11 cellular contexts compared by ENCODE assay signal in the genomic region with DNA sequence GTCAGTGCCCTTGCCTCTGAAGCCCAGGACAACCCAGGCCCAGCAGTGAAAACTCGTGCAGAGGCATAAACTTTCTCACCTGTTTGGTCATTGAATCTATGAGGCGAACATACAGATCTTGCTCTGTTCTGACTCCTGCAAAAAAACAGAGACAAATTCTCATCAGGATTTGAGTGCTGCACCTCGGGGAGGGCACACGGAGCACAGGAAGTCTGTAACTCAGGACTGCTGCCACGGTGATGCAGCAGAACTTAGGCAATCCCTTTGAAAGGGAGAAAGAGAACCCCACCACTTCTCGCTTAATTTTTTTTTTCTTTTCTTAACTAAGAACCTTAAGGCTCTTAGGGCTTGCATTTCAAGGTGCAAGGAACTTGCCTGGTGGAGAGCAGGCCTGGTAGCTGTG. TPM values are rescaled to one million over a fixed set of nuclear protein-coding genes. Genes with fewer than 3 reads are reported as not detected.
DNase-seq lines count a peak whose midpoint lies in the region; ATAC-seq and TF ChIP-seq lines count a peak whose summit lies in the region.
"Had no signal": no experiment of that assay in that cellular context is flagged by ENCODE, and none has a peak within 500 bp of the region (broad histone marks: within the 10 kb centered on the region; RNA-seq: fewer than 3 reads in every experiment).

No MANE protein-coding gene starts in this region.

- H3K36me3 ChIP-seq in endodermal cell (ENCODE audit: control insufficient read depth, insufficient read depth, low read length): no peaks in the 10 kb centered on the region
- H3K36me3 ChIP-seq in parathyroid adenoma (ENCODE audit: control insufficient read depth, insufficient read depth, low read length): no peaks in the 10 kb centered on the region

- H3K9ac ChIP-seq in endodermal cell (ENCODE audit: extremely low read depth, low read length, poor library complexity, severe bottlenecking): no peak overlapping the region
- H3K9ac ChIP-seq in parathyroid adenoma: no peak overlapping the region

- H3K27ac Mint-ChIP-seq in endodermal cell: no peak overlapping the region

- TF ChIP-seq CTCF in endodermal cell (conservative IDR thresholded peaks at IDR 0.05) (no peak), parathyroid adenoma (IDR thresholded peaks at IDR 0.05) (no peak)

- no peaks in the 10 kb centered on the region for H3K9me3 Mint-ChIP-seq in endodermal cell

- H2AFZ ChIP-seq in parathyroid adenoma: no peak overlapping the region

- H3K9me3 ChIP-seq in endodermal cell (ENCODE audit: control insufficient read depth, low read length): no peaks in the 10 kb centered on the region
- H3K9me3 ChIP-seq in parathyroid adenoma (ENCODE audit: control insufficient read depth, low read length): no peaks in the 10 kb centered on the region

- H3K4me1 Mint-ChIP-seq in endodermal cell: peaks cover 22% of the 10 kb centered on the region

- CTCF ChIA-PET in HEK293T (lab: Yijun Ruan, JAX): no interaction called here

- H3K4me1 ChIP-seq in endodermal cell (ENCODE audit: control insufficient read depth, insufficient read depth, low read length): peaks cover 5% of the 10 kb centered on the region
- no peaks in the 10 kb centered on the region for H3K4me1 ChIP-seq in parathyroid adenoma

- ATAC-seq in GM21723 (IDR thresholded peaks at IDR 0.05; ENCODE audit: unreplicated experiment) (no peak), left lobe of liver (no peak)

- no peaks in the 10 kb centered on the region for H3K79me2 ChIP-seq in parathyroid adenoma

- peak overlapping the region; percentile 44 for H3K4me3 Mint-ChIP-seq in endodermal cell

- H3K27me3 ChIP-seq in endodermal cell (ENCODE audit: control insufficient read depth, insufficient read depth, low read length, poor library complexity, severe bottlenecking): peaks cover 91% of the 10 kb centered on the region
- peaks cover 26% of the 10 kb centered on the region for H3K27me3 ChIP-seq in parathyroid adenoma (ENCODE audit: control insufficient read depth, insufficient read depth, low read length)

- H3K27me3 Mint-ChIP-seq in endodermal cell (ENCODE audit: insufficient read depth): peaks cover 82% of the 10 kb centered on the region

- POLR2A ChIA-PET in HEK293T (lab: Yijun Ruan, JAX): interaction anchor here (1.1 kb wide), 1 partner anchor 149 kb away, joined by 5 read pairs; the partner anchor contains the start of gene C10orf143

- H3K27ac ChIP-seq in endodermal cell (ENCODE audit: low read depth, low read length) (no peak overlapping the region), parathyroid adenoma (no peak overlapping the region)

- no peaks in the 10 kb centered on the region for H3K36me3 Mint-ChIP-seq in endodermal cell (ENCODE audit: low read depth)

- H3K4me3 ChIP-seq in endodermal cell (ENCODE audit: low read length) (peak overlapping the region; percentile 76), parathyroid adenoma (ENCODE audit: low read depth, low read length) (peak overlapping the region; percentile 20)

- DNase-seq in DMS114 treated with DMSO at 0.1 percent for 48 hours (lab: John Stamatoyannopoulos, UW; ENCODE audit: unreplicated experiment) (peak; percentile 28), HEK293T (ENCODE audit: extremely low spot score) (peak; percentile 39), endodermal cell (peak; percentile 68), LoVo (ENCODE audit: low spot score) (no peak), left lobe of liver (ENCODE audit: low spot score) (no peak)
- DNase-seq: NCI-H774; stimulated activated naive CD4-positive, alpha-beta T cell treated with Interleukin-2 at 50 U/mL for 16 hours had no signal

- no peak overlapping the region for H3K4me2 ChIP-seq in parathyroid adenoma (ENCODE audit: low read length)

- 8 to 14% methylated on average over 4 to 5 of the region's 6 CpGs for WGBS in endodermal cell (ENCODE audit: insufficient coverage in 1 of 2, insufficient read length in 1 of 2), 2 experiments

TF ChIP-seq in HEK293T, 16 proteins besides CTCF, POLR2A, EP300 and RAD21:
- no peak for TF ChIP-seq TARDBP (IDR thresholded peaks at IDR 0.05)
- no peak for TF ChIP-seq BHLHE40 (IDR thresholded peaks at IDR 0.05; ENCODE audit: borderline replicate concordance)
- TF ChIP-seq ARNT (IDR thresholded peaks at IDR 0.05): no peak
- no peak for TF ChIP-seq SP1 (IDR thresholded peaks at IDR 0.05)
- no peak for TF ChIP-seq ZNF384 (IDR thresholded peaks at IDR 0.05)
- TF ChIP-seq FOXK2 (IDR thresholded peaks at IDR 0.05): no peak

RNA-seq across cellular contexts. Expression of gene EBF3, which starts 2.0 kb away (rescaled TPM):
- total RNA-seq in endodermal cell: 1 to 10 TPM in 1 of 2 donors, under 1 TPM in 1; 0.44 to 2.0 TPM
- 20.8 TPM for polyA plus RNA-seq in endodermal cell (2013, experiment 1 of 2)
- polyA plus RNA-seq in endodermal cell (2013, experiment 2 of 2): 16.1 TPM
- total RNA-seq in left lobe of liver: not detected
- total RNA-seq: T-helper 2 cell treated with Interferon-gamma antibody and Interleukin-4, amounts not matched to agents 100 ng/mL and 5 ng/mL, for 36 hours had no signal
- polyA plus RNA-seq: keratinocyte had no signal

Comparison
In these comparisons a context has a peak if more than half of its experiments do, and no peak if none do; other contexts are left out.
1. DNase-seq: peak in DMS114 treated with DMSO at 0.1 percent for 48 hours (single experiment), HEK293T (single experiment) and endodermal cell (single experiment); none in LoVo (single experiment) and left lobe of liver (single experiment).